1 cellular context compared by ENCODE assay signal in genomic region chr16:31206776-31207175, GRCh38.
A peak's percentile ranks its signal among the peaks of the same experiment; 100 is the strongest.
TF ChIP-seq lines count a peak whose summit lies in the region.

No MANE protein-coding gene starts in this region.

TF ChIP-seq in HepG2, 621 proteins besides CTCF, POLR2A, EP300 and RAD21 (continued from another document and continues in another):
- TF ChIP-seq ZNF740 (CRISPR knock-in tag; IDR thresholded peaks at IDR 0.05) (no peak), SIN3B (IDR thresholded peaks at IDR 0.05; ENCODE audit: low read length) (no peak), NFATC3 (CRISPR knock-in tag; IDR thresholded peaks at IDR 0.05) (no peak), NFAT5 (CRISPR knock-in tag; IDR thresholded peaks at IDR 0.05) (no peak), ZBTB42 (CRISPR knock-in tag; IDR thresholded peaks at IDR 0.05) (no peak), ZBTB21 (CRISPR knock-in tag; IDR thresholded peaks at IDR 0.05) (no peak), ZNF710 (CRISPR knock-in tag; IDR thresholded peaks at IDR 0.05; ENCODE audit: borderline replicate concordance) (no peak), TERF1 (CRISPR knock-in tag; IDR thresholded peaks at IDR 0.05) (no peak), HMGA1 (CRISPR knock-in tag; conservative IDR thresholded peaks at IDR 0.05) (no peak), BATF2 (CRISPR knock-in tag; IDR thresholded peaks at IDR 0.05) (no peak), ZNF777 (CRISPR knock-in tag; IDR thresholded peaks at IDR 0.05) (no peak), ATF2 (CRISPR knock-in tag; IDR thresholded peaks at IDR 0.05) (no peak), ZNF691 (CRISPR knock-in tag; IDR thresholded peaks at IDR 0.05; ENCODE audit: borderline replicate concordance, low read depth) (no peak), RARA (CRISPR knock-in tag; IDR thresholded peaks at IDR 0.05) (peak; percentile 62), CCDC6 (CRISPR knock-in tag; IDR thresholded peaks at IDR 0.05) (no peak), ZNF503 (CRISPR knock-in tag; IDR thresholded peaks at IDR 0.05) (0 out of 2 replicates have a peak, but pooled peaks have one; percentile 15), DMAP1 (CRISPR knock-in tag; IDR thresholded peaks at IDR 0.05) (no peak), PCBP1 (IDR thresholded peaks at IDR 0.05; ENCODE audit: borderline replicate concordance, low read depth, low read length) (no peak), ZNF83 (CRISPR knock-in tag; IDR thresholded peaks at IDR 0.05; ENCODE audit: borderline replicate concordance) (no peak), KLF9 (CRISPR knock-in tag; IDR thresholded peaks at IDR 0.05; ENCODE audit: low read depth) (no peak), ZBTB3 (CRISPR knock-in tag; IDR thresholded peaks at IDR 0.05; ENCODE audit: borderline replicate concordance, low read depth) (no peak), PLRG1 (conservative IDR thresholded peaks at IDR 0.05) (no peak), SUZ12 (IDR thresholded peaks at IDR 0.05; ENCODE audit: low read depth, low read length) (no peak), ZNF501 (CRISPR knock-in tag; IDR thresholded peaks at IDR 0.05) (no peak), CREB3 (CRISPR knock-in tag; IDR thresholded peaks at IDR 0.05) (no peak), EEA1 (CRISPR knock-in tag; IDR thresholded peaks at IDR 0.05; ENCODE audit: borderline replicate concordance) (no peak), EZH2 (conservative IDR thresholded peaks at IDR 0.05; ENCODE audit: low read depth, low read length) (no peak), STAG1 (CRISPR knock-in tag; IDR thresholded peaks at IDR 0.05) (no peak), TCF7L2 (IDR thresholded peaks at IDR 0.05; ENCODE audit: low read depth, low read length) (no peak), ZNF605 (CRISPR knock-in tag; IDR thresholded peaks at IDR 0.05) (no peak), ZNF282 (IDR thresholded peaks at IDR 0.05; ENCODE audit: partially characterized antibody) (no peak), RFX3 (CRISPR knock-in tag; IDR thresholded peaks at IDR 0.05) (no peak), MLXIP (CRISPR knock-in tag; IDR thresholded peaks at IDR 0.05; ENCODE audit: borderline replicate concordance) (peak; percentile 79; the same call in 1 of the 2 replicates), ZNF24 (IDR thresholded peaks at IDR 0.05) (no peak), DMTF1 (CRISPR knock-in tag; IDR thresholded peaks at IDR 0.05) (no peak), MAFK (conservative IDR thresholded peaks at IDR 0.05 in 1 of 2, IDR thresholded peaks at IDR 0.05 in 1 of 2; ENCODE audit: low read length in 2 of 2) (no peak), KLF15 (CRISPR knock-in tag; IDR thresholded peaks at IDR 0.05; ENCODE audit: borderline replicate concordance) (no peak)
